ENCODE assay signal across 18 cellular contexts in the genomic region with DNA sequence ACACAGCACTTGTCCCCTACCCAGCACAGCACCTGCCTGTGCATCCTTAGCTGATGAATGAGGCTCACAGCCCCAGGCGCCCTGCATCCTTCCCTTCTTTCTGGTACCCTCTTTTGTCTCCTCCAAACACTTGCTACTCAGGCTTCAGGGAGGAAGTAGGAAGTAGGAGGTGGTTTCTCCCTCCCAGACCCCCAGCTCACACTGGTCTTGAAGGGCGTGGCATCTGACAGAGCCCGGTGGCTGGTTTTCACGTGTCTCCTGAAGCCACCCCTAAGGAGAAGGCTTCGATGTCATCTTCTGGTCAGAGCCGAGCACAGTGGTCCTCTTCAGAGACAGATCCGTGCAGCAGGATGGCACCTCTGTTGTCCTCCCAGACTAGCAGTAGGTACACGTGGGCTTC.
"Had no signal": no experiment of that assay in that cellular context is flagged by ENCODE, and none has a peak within 500 bp of the region (broad histone marks: within the 10 kb centered on the region; RNA-seq: fewer than 3 reads in every experiment).

No MANE protein-coding gene starts in this region.

- H3K36me3 ChIP-seq: colonic mucosa, tibial nerve, vagina had no signal

- H3K36me3 Mint-ChIP-seq: naive thymus-derived CD8-positive, alpha-beta T cell had no signal

- H3K27me3 Mint-ChIP-seq: activated CD4-positive, alpha-beta T cell treated with anti-CD3 and anti-CD28 coated beads, Interleukin-2, amount 10 ng/mL, durations not matched to agents 7 days and 5 days; memory B cell had no signal

- H3K27ac Mint-ChIP-seq: activated CD4-positive, alpha-beta T cell treated with anti-CD3 and anti-CD28 coated beads, Interleukin-2, amount 10 ng/mL, durations not matched to agents 7 days and 5 days had no signal

- DNase-seq: activated CD4-positive, alpha-beta T cell treated with anti-CD3 and anti-CD28 coated beads, Interleukin-2, amount 10 ng/mL, durations not matched to agents 7 days and 5 days; activated CD4-positive, CD25-positive, alpha-beta regulatory T cell; activated effector memory CD4-positive, alpha-beta T cell treated with Interleukin-2 at 50 U/mL for 16 hours; activated naive CD4-positive, alpha-beta T cell treated with anti-CD3 and anti-CD28 coated beads, Interleukin-2, amount 50 U/mL, for 16 hours; effector CD4-positive, alpha-beta T cell; foreskin fibroblast; hippocampal formation; kidney glomerular epithelial cell; left ventricle myocardium superior; naive thymus-derived CD8-positive, alpha-beta T cell; posterior cingulate gyrus; retina; stimulated activated CD4-positive, alpha-beta T cell treated with anti-CD3 and anti-CD28 coated beads, Interleukin-4, amount 100 ng/mL, for 1 hour; stimulated activated naive CD4-positive, alpha-beta T cell had no signal

- H3K9me3 ChIP-seq: colonic mucosa, tibial nerve, vagina had no signal

- H3K9me3 Mint-ChIP-seq: activated CD4-positive, alpha-beta T cell treated with anti-CD3 and anti-CD28 coated beads, Interleukin-2, amount 10 ng/mL, durations not matched to agents 7 days and 5 days; memory B cell; naive thymus-derived CD8-positive, alpha-beta T cell had no signal

- H3K4me3 Mint-ChIP-seq: activated CD4-positive, alpha-beta T cell treated with anti-CD3 and anti-CD28 coated beads, Interleukin-2, amount 10 ng/mL, durations not matched to agents 7 days and 5 days; memory B cell had no signal

- H3K27ac ChIP-seq: colonic mucosa, vagina had no signal

- H3K27me3 ChIP-seq: colonic mucosa, tibial nerve, vagina had no signal

- H3K4me3 ChIP-seq: colonic mucosa, tibial nerve, vagina had no signal
